Comparison of ENCODE assay signal across 8 cellular contexts in the genomic region with DNA sequence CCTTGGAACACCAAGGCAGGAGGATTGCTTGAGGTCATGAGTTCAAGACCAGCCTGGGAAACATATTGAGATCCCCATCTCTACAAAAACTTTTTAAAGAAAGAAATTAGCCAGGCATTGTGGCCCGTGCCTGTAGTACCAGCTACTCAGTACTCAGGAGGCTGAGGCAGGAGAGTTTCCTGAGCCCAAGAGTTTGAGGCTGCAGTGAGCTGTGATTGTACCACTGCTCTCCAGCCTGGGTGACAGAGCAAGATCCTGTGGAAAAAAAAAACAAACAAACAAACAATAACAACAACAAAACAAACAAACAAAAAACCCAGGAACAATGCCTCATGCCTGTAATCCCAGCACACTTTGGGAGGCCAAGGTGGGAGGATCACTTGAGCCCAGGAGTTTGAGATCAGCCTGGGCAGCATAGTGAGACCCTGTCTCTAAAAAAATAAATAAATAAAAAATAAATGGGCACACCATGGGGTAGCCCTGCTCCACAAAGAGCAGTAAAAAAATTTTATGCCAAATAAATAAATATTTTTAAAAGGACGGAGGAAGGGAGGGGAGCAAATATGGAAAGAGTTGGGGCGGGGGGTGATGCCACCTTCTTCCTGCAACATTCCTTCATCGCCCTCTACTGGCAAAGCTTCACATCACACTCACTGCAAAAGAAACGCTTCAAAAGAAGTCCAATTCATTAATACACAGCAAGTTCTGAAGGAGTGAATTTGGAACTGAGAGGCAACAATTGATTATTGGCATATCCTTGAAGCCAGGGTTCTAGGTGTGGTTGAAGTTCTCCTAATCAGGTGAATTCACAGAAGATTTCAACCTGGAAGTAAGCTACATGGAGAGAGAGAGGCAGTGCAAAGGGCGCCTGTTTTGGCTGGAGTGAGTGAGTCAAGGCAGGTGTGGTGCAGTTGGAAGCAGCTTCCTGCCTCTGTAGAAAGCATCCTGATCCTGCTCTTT.
A peak's percentile ranks its signal among the peaks of the same experiment; 100 is the strongest.
DNase-seq lines count a peak whose midpoint lies in the region; ATAC-seq and TF ChIP-seq lines count a peak whose summit lies in the region.

No MANE protein-coding gene starts in this region.

- DNase-seq in AG10803 (ENCODE audit: low read depth) (peak; percentile 66), GM13977 (ENCODE audit: low spot score) (peak; percentile 49), NB4 (ENCODE audit: low read depth) (peak; percentile 79), T47D (ENCODE audit: low read depth in 1 of 2, low spot score in 1 of 2) (peak; percentile 51 to 84), kidney glomerular epithelial cell (lab: John Stamatoyannopoulos, UW) (peak; percentile 69)
- peak; percentile 76 for DNase-seq in stimulated activated CD4-positive, alpha-beta T cell treated with anti-CD3 and anti-CD28 coated beads, Interleukin-4, amount 100 ng/mL, for 24 hours

- H3K27ac ChIP-seq in VCaP, result no peak overlapping the region

- ATAC-seq in GM19463 (IDR thresholded peaks at IDR 0.05; ENCODE audit: unreplicated experiment), result no peak

- TF ChIP-seq CTCF in AG10803 (conservative IDR thresholded peaks at IDR 0.05; ENCODE audit: low read length) (peak; percentile 92), GM13977 (IDR thresholded peaks at IDR 0.05; ENCODE audit: extremely low read depth, insufficient read depth, missing control alignments) (peak; percentile 76), NB4 (IDR thresholded peaks at IDR 0.05; ENCODE audit: low read depth, low read length) (peak; percentile 97), VCaP (conservative IDR thresholded peaks at IDR 0.05) (peak; percentile 97)

- in situ Hi-C loops in GM13977 (cut with MboI; ENCODE audit: low pct_unique_long_range_greater_than_20kb, low sequenced_read_pairs, unreplicated experiment), result loop anchor here (10.0 kb wide), 1 partner anchor 425 kb away; no protein-coding TSS in a partner anchor
- in situ Hi-C loops in T47D (cut with HindIII; ENCODE audit: low pct_unique_long_range_greater_than_20kb, low sequenced_read_pairs), result no loop called here

- no peak for TF ChIP-seq POLR2A in NB4 (IDR thresholded peaks at IDR 0.05; ENCODE audit: extremely low read depth, insufficient read length)

- no peak overlapping the region for H3K4me3 ChIP-seq in AG10803 (ENCODE audit: low read length)
- H3K4me3 ChIP-seq in NB4 (ENCODE audit: low read depth, low read length), result no peak overlapping the region
